17 cellular contexts compared by ENCODE assay signal in genomic region chr16:54290203-54291106, GRCh38. TPM values are rescaled to one million over a fixed set of nuclear protein-coding genes. Genes with fewer than 3 reads are reported as not detected.
DNase-seq lines count a peak whose midpoint lies in the region; ATAC-seq and TF ChIP-seq lines count a peak whose summit lies in the region.
"Had no signal": no experiment of that assay in that cellular context is flagged by ENCODE, and none has a peak within 500 bp of the region (broad histone marks: within the 10 kb centered on the region; RNA-seq: fewer than 3 reads in every experiment).

No MANE protein-coding gene starts in this region.

- H3K27ac Mint-ChIP-seq in activated CD8-positive, alpha-beta memory T cell treated with anti-CD3 and anti-CD28 coated beads, Interleukin-2, amount 10 ng/mL, durations not matched to agents 7 days and 5 days = peak overlapping the region; percentile 45
- H3K27ac Mint-ChIP-seq: CD4-positive, alpha-beta T cell; stimulated activated memory B cell treated with anti-CD40 and anti-IgM and Interleukin-4, amounts not matched to agents 10 μg/mL and 1 μg/mL and 100 μg/mL, for 72 hours had no signal

- H3K4me1 Mint-ChIP-seq in activated CD8-positive, alpha-beta memory T cell treated with anti-CD3 and anti-CD28 coated beads, Interleukin-2, amount 10 ng/mL, durations not matched to agents 7 days and 5 days = peaks cover 7% of the 10 kb centered on the region

- peaks cover 7% of the 10 kb centered on the region for H3K36me3 Mint-ChIP-seq in activated CD8-positive, alpha-beta memory T cell treated with anti-CD3 and anti-CD28 coated beads, Interleukin-2, amount 10 ng/mL, durations not matched to agents 7 days and 5 days

- no peak for ATAC-seq in activated CD8-positive, alpha-beta memory T cell treated with anti-CD3 and anti-CD28 coated beads, Interleukin-2, amount 10 ng/mL, durations not matched to agents 7 days and 5 days
- ATAC-seq: GM12878; left colon; stimulated activated memory B cell treated with anti-CD40 and anti-IgM and Interleukin-4, amounts not matched to agents 10 μg/mL and 1 μg/mL and 100 μg/mL, for 72 hours had no signal

- H3K27ac ChIP-seq in sigmoid colon = no peak overlapping the region
- H3K27ac ChIP-seq: Peyer's patch had no signal

- H3K4me3 ChIP-seq in astrocyte of the spinal cord (ENCODE audit: low read depth, low read length) = peak overlapping the region; percentile 12
- peak overlapping the region; percentile 64 for H3K4me3 ChIP-seq in iPS-15b (ENCODE audit: low read depth, low read length)
- H3K4me3 ChIP-seq in sigmoid colon = peak overlapping the region in 1 of 4 donors; percentile 5
- H3K4me3 ChIP-seq: GM12878, MG63, Peyer's patch had no signal

- in situ Hi-C loops in astrocyte of the spinal cord (cut with HindIII; ENCODE audit: low sequenced_read_pairs) (loop anchor here (25.0 kb wide), 1 partner anchor 647 kb away; the partner anchor contains the start of gene IRX5), GM13977 (cut with MboI; ENCODE audit: low pct_unique_long_range_greater_than_20kb, low sequenced_read_pairs, unreplicated experiment) (loop anchor here (25.0 kb wide), 2 partner anchors 647 to 728 kb away; partner anchors contain the start of gene IRX5)

- intact Hi-C loops in sigmoid colon (cut with DNase I) = no loop called here

- H3K36me3 ChIP-seq in iPS-15b (ENCODE audit: control insufficient read depth, insufficient read depth, low read length) = no peaks in the 10 kb centered on the region
- H3K36me3 ChIP-seq in sigmoid colon = no peaks in the 10 kb centered on the region
- H3K36me3 ChIP-seq: MG63, Peyer's patch had no signal

- TF ChIP-seq EP300 in sigmoid colon (IDR thresholded peaks at IDR 0.05) = no peak

- no peak overlapping the region for H3K4me3 Mint-ChIP-seq in activated CD8-positive, alpha-beta memory T cell treated with anti-CD3 and anti-CD28 coated beads, Interleukin-2, amount 10 ng/mL, durations not matched to agents 7 days and 5 days
- H3K4me3 Mint-ChIP-seq: CD4-positive, alpha-beta T cell; stimulated activated memory B cell treated with anti-CD40 and anti-IgM and Interleukin-4, amounts not matched to agents 10 μg/mL and 1 μg/mL and 100 μg/mL, for 72 hours had no signal

- no peaks in the 10 kb centered on the region for H3K9me3 Mint-ChIP-seq in activated CD8-positive, alpha-beta memory T cell treated with anti-CD3 and anti-CD28 coated beads, Interleukin-2, amount 10 ng/mL, durations not matched to agents 7 days and 5 days (ENCODE audit: low read depth)

- H3K9ac ChIP-seq in iPS-15b (ENCODE audit: low read depth, low read length) = no peak overlapping the region

- 5 to 10% methylated on average over 60 of the region's 60 CpGs for WGBS in sigmoid colon, 2 donors

- TF ChIP-seq CTCF in astrocyte of the spinal cord (IDR thresholded peaks at IDR 0.05; ENCODE audit: low read depth, low read length) (no peak), sigmoid colon (IDR thresholded peaks at IDR 0.05) (no peak), GM13977 (IDR thresholded peaks at IDR 0.05; ENCODE audit: extremely low read depth, insufficient read depth, missing control alignments) (no peak)

- no peaks in the 10 kb centered on the region for H3K9me3 ChIP-seq in iPS-15b (ENCODE audit: control insufficient read depth, insufficient read depth, low read length)
- H3K9me3 ChIP-seq in sigmoid colon = no peaks in the 10 kb centered on the region
- H3K9me3 ChIP-seq: MG63, Peyer's patch had no signal

- DNase-seq in activated CD8-positive, alpha-beta memory T cell treated with anti-CD3 and anti-CD28 coated beads, Interleukin-2, amount 10 ng/mL, durations not matched to agents 7 days and 5 days = no peak
- no peak for DNase-seq in activated CD8-positive, alpha-beta memory T cell treated with anti-CD3 and anti-CD28 coated beads, Interleukin-2, amount 50 U/mL, for 48 hours
- DNase-seq in astrocyte of the spinal cord (ENCODE audit: low read depth, low spot score) (peak; percentile 1), sigmoid colon (peak; percentile 28), GM13977 (ENCODE audit: low spot score) (no peak), SKM-1 (lab: John Stamatoyannopoulos, UW; ENCODE audit: unreplicated experiment) (no peak)
- no peak for DNase-seq in activated effector memory CD4-positive, alpha-beta T cell treated with Interleukin-2 at 50 U/mL for 16 hours
- DNase-seq: activated CD4-positive, alpha-beta T cell treated with anti-CD3 and anti-CD28 coated beads for 48 hours; CD4-positive, alpha-beta T cell; left colon; MG63; NCI-H2107; NCI-H69; Peyer's patch had no signal

- H3K27me3 ChIP-seq in iPS-15b (ENCODE audit: control insufficient read depth, insufficient read depth, low read length) = peaks cover 75% of the 10 kb centered on the region
- H3K27me3 ChIP-seq in sigmoid colon = peaks cover 46 to 94% (median 73%) of the 10 kb centered on the region in 3 donors
- H3K27me3 ChIP-seq: MG63 had no signal

- CTCF ChIA-PET in activated CD8-positive, alpha-beta memory T cell treated with anti-CD3 and anti-CD28 coated beads, Interleukin-2, amount 10 ng/mL, durations not matched to agents 7 days and 5 days (lab: Charles Lee) = no interaction called here

- no peaks in the 10 kb centered on the region for H3K4me1 ChIP-seq in iPS-15b (ENCODE audit: control insufficient read depth, insufficient read depth, low read length)
- peaks cover 0 to 39% (median 35%) of the 10 kb centered on the region in 4 donors for H3K4me1 ChIP-seq in sigmoid colon

- peaks cover 62% of the 10 kb centered on the region for H3K27me3 Mint-ChIP-seq in activated CD8-positive, alpha-beta memory T cell treated with anti-CD3 and anti-CD28 coated beads, Interleukin-2, amount 10 ng/mL, durations not matched to agents 7 days and 5 days

- TF ChIP-seq POLR2A in sigmoid colon (IDR thresholded peaks at IDR 0.05) = no peak

RNA-seq across cellular contexts. Expression of gene IRX3, which starts 3.9 kb away (rescaled TPM):
- under 1 TPM; 0.12 to 0.47 TPM for total RNA-seq in activated CD8-positive, alpha-beta memory T cell treated with anti-CD3 and anti-CD28 coated beads, Interleukin-2, amount 10 ng/mL, durations not matched to agents 7 days and 5 days
- total RNA-seq in sigmoid colon = under 1 TPM in 2 of 4 donors, not detected in 2; 0.27 to 0.33 TPM
- under 1 TPM in 1 of 3 donors, not detected in 2; 0.10 TPM for polyA plus RNA-seq in sigmoid colon
- total RNA-seq: CD4-positive, alpha-beta T cell; GM12878; Peyer's patch had no signal

Comparison
In these comparisons a context has a peak if more than half of its experiments do, and no peak if none do; other contexts are left out.
1. DNase-seq: peak in astrocyte of the spinal cord (single experiment) and sigmoid colon (single experiment); none in activated CD8-positive, alpha-beta memory T cell treated with anti-CD3 and anti-CD28 coated beads, Interleukin-2, amount 10 ng/mL, durations not matched to agents 7 days and 5 days (single experiment), activated CD8-positive, alpha-beta memory T cell treated with anti-CD3 and anti-CD28 coated beads, Interleukin-2, amount 50 U/mL, for 48 hours (single experiment), GM13977 (single experiment), SKM-1 (single experiment) and activated effector memory CD4-positive, alpha-beta T cell treated with Interleukin-2 at 50 U/mL for 16 hours (single experiment).